29 cellular contexts compared by ENCODE assay signal in genomic region chr6:152263582-152263981, GRCh38.
"Had no signal": no experiment of that assay in that cellular context is flagged by ENCODE, and none has a peak within 500 bp of the region (broad histone marks: within the 10 kb centered on the region; RNA-seq: fewer than 3 reads in every experiment).

No MANE protein-coding gene starts in this region.

- H3K27ac Mint-ChIP-seq: stimulated activated memory B cell treated with anti-CD40 and anti-IgM and Interleukin-4, amounts not matched to agents 10 μg/mL and 1 μg/mL and 100 μg/mL, for 72 hours; stimulated activated naive CD8-positive, alpha-beta T cell treated with anti-CD3 and anti-CD28 coated beads, Interleukin-15, amount 100 ng/mL, for 72 hours; stimulated activated naive CD8-positive, alpha-beta T cell treated with anti-CD3 and anti-CD28 coated beads, Interleukin-15, Interleukin-2, amounts not matched to agents 100 ng/mL and 50 ng/mL, for 24 hours; type B pancreatic cell had no signal

- ATAC-seq: stimulated activated effector memory CD8-positive, alpha-beta T cell treated with anti-CD3 and anti-CD28 coated beads, Interleukin-12 subunit alpha, Interleukin-12 subunit beta, amount 100 ng/mL, for 72 hours; stimulated activated memory B cell treated with anti-CD40 and anti-IgM and Interleukin-4, amounts not matched to agents 10 μg/mL and 1 μg/mL and 100 μg/mL, for 72 hours; stimulated activated naive B cell treated with anti-CD40 and anti-IgM and Interleukin-4, amounts not matched to agents 10 μg/mL and 1 μg/mL and 100 μg/mL, for 72 hours; stimulated activated naive CD8-positive, alpha-beta T cell treated with anti-CD3 and anti-CD28 coated beads, Interleukin-15, amount 100 ng/mL, for 72 hours; stimulated activated naive CD8-positive, alpha-beta T cell treated with anti-CD3 and anti-CD28 coated beads, Interleukin-15, Interleukin-2, amounts not matched to agents 100 U/mL and 50 U/mL, for 24 hours; upper lobe of right lung had no signal

- H3K27me3 ChIP-seq: stomach, suprapubic skin, testis, thyroid gland, tibial artery, tibial nerve, transverse colon, upper lobe of left lung, upper lobe of right lung, uterus, vagina had no signal

- DNase-seq: stimulated activated CD4-positive, alpha-beta T cell treated with anti-CD3 and anti-CD28 coated beads, Interleukin-2, amount 100 ng/mL, for 48 hours; stimulated activated CD4-positive, alpha-beta T cell treated with anti-CD3 and anti-CD28 coated beads, Interleukin-4, amount 100 ng/mL, for 1 hour; stimulated activated CD4-positive, alpha-beta T cell treated with anti-CD3 and anti-CD28 coated beads, Interleukin-4, amount 100 ng/mL, for 24 hours; stimulated activated CD4-positive, alpha-beta T cell treated with anti-CD3 and anti-CD28 coated beads, Interleukin-4, amount 100 ng/mL, for 4 hours; stimulated activated CD8-positive, alpha-beta memory T cell treated with anti-CD3 and anti-CD28 coated beads, Interleukin-4, amount 100 ng/mL, for 48 hours; stimulated activated naive B cell treated with anti-CD40 and anti-IgM and Interleukin-4, amounts not matched to agents 10 μg/mL and 1 μg/mL and 100 μg/mL, for 72 hours; stimulated activated naive CD4-positive, alpha-beta T cell; stimulated activated naive CD4-positive, alpha-beta T cell treated with Interleukin-2 at 50 U/mL for 16 hours; stimulated activated naive CD8-positive, alpha-beta T cell treated with anti-CD3 and anti-CD28 coated beads, Interleukin-15, amount 100 ng/mL, for 72 hours; stimulated activated naive CD8-positive, alpha-beta T cell treated with anti-CD3 and anti-CD28 coated beads, Interleukin-15, Interleukin-2, amounts not matched to agents 100 U/mL and 50 U/mL, for 24 hours; stomach; substantia nigra; testis; thyroid gland; tibial artery; transverse colon; trophoblast cell; upper lobe of left lung; upper lobe of right lung; uterus had no signal

- H3K9me3 ChIP-seq: stomach, suprapubic skin, testis, thoracic aorta, thyroid gland, tibial artery, tibial nerve, transverse colon, upper lobe of left lung, upper lobe of right lung, uterus, vagina had no signal

- H3K27me3 Mint-ChIP-seq: stimulated activated memory B cell treated with anti-CD40 and anti-IgM and Interleukin-4, amounts not matched to agents 10 μg/mL and 1 μg/mL and 100 μg/mL, for 72 hours; stimulated activated naive B cell treated with anti-CD40 and anti-IgM and Interleukin-4, amounts not matched to agents 10 μg/mL and 1 μg/mL and 100 μg/mL, for 72 hours; stimulated activated naive CD8-positive, alpha-beta T cell treated with anti-CD3 and anti-CD28 coated beads, Interleukin-15, amount 100 ng/mL, for 72 hours; stimulated activated naive CD8-positive, alpha-beta T cell treated with anti-CD3 and anti-CD28 coated beads, Interleukin-15, Interleukin-2, amounts not matched to agents 100 ng/mL and 50 ng/mL, for 24 hours; type B pancreatic cell had no signal

- H3K4me1 ChIP-seq: suprapubic skin, thyroid gland had no signal

- H3K4me1 Mint-ChIP-seq: stimulated activated memory B cell treated with anti-CD40 and anti-IgM and Interleukin-4, amounts not matched to agents 10 μg/mL and 1 μg/mL and 100 μg/mL, for 72 hours; stimulated activated naive B cell treated with anti-CD40 and anti-IgM and Interleukin-4, amounts not matched to agents 10 μg/mL and 1 μg/mL and 100 μg/mL, for 72 hours; stimulated activated naive CD8-positive, alpha-beta T cell treated with anti-CD3 and anti-CD28 coated beads, Interleukin-15, amount 100 ng/mL, for 72 hours had no signal

- H3K36me3 ChIP-seq: uterus had no signal

- H3K4me3 Mint-ChIP-seq: stimulated activated effector memory CD8-positive, alpha-beta T cell treated with anti-CD3 and anti-CD28 coated beads, Interleukin-12 subunit alpha, Interleukin-12 subunit beta, amount 100 ng/mL, for 72 hours; stimulated activated memory B cell treated with anti-CD40 and anti-IgM and Interleukin-4, amounts not matched to agents 10 μg/mL and 1 μg/mL and 100 μg/mL, for 72 hours; stimulated activated naive B cell treated with anti-CD40 and anti-IgM and Interleukin-4, amounts not matched to agents 10 μg/mL and 1 μg/mL and 100 μg/mL, for 72 hours; stimulated activated naive CD8-positive, alpha-beta T cell treated with anti-CD3 and anti-CD28 coated beads, Interleukin-15, amount 100 ng/mL, for 72 hours; stimulated activated naive CD8-positive, alpha-beta T cell treated with anti-CD3 and anti-CD28 coated beads, Interleukin-15, Interleukin-2, amounts not matched to agents 100 ng/mL and 50 ng/mL, for 24 hours; type B pancreatic cell had no signal

- H3K27ac ChIP-seq: stomach, suprapubic skin, testis, thyroid gland, tibial nerve, transverse colon, upper lobe of left lung, upper lobe of right lung had no signal

- H3K4me3 ChIP-seq: stomach, suprapubic skin, testis, thoracic aorta, thyroid gland, tibial artery, tibial nerve, transverse colon, upper lobe of left lung, upper lobe of right lung, uterus, vagina had no signal

- FAIRE-seq: urothelium cell line had no signal
